ENCODE assay signal across 27 cellular contexts in the genomic region with DNA sequence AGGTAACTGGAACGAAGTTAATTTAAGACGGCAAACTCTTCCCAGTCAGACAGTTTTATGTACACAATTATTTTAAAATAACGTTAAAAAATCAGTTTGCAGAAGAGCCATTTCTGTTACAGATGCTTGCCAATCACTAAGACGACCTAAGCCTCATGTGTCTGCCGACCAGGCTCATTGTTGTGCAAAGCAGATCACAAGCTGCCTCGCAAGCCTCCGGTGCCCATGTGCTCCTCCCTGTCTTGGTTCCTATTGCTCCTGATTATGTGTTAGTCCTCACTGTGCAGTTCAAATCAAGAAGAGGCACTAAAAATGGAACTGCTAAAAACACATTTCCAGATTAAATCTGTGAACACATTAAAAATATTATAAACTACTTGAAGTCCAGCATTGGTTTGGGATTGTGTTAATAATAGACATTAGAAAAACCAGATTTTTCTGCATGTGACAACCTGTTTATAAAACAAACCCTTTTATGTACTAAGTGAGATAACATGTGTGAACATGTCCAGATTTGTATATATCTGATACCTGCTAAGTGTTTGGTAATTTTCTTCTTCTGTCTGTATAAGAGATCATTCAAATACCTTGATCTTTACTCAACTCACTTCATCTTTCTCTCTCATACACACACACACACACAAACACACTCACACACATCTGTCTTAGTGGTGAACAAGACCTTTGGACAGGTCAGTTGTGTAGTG.
DNase-seq lines count a peak whose midpoint lies in the region; ATAC-seq and TF ChIP-seq lines count a peak whose summit lies in the region.
"Had no signal": no experiment of that assay in that cellular context is flagged by ENCODE, and none has a peak within 500 bp of the region (broad histone marks: within the 10 kb centered on the region; RNA-seq: fewer than 3 reads in every experiment).

No MANE protein-coding gene starts in this region.

- CTCF ChIA-PET in MCF 10A (lab: Yijun Ruan, JAX): interaction anchor here (0.6 to 0.9 kb wide), 4 partner anchors 9 to 211 kb away, joined by 3 to 4 read pairs (median 3); no protein-coding TSS in a partner anchor

- no peak overlapping the region for H3K4me3 Mint-ChIP-seq in MCF 10A (ENCODE audit: unreplicated experiment)
- H3K4me3 Mint-ChIP-seq: activated CD8-positive, alpha-beta T cell treated with anti-CD3 and anti-CD28 coated beads for 36 hours; neural crest cell; T-helper 2 cell treated with Interferon-gamma antibody and Interleukin-4, amounts not matched to agents 5 μg/mL and 100 μg/mL, for 36 hours had no signal

- BruUV-seq in MCF 10A (replicated peaks; lab: Mats Ljungman, UMichigan): no TSS peak

- H3K27me3 Mint-ChIP-seq in MCF 10A (ENCODE audit: insufficient read depth, unreplicated experiment): no peaks in the 10 kb centered on the region
- H3K27me3 Mint-ChIP-seq: activated CD8-positive, alpha-beta T cell treated with anti-CD3 and anti-CD28 coated beads for 36 hours had no signal

- no peak for TF ChIP-seq POLR2A in breast epithelium (IDR thresholded peaks at IDR 0.05)

- peaks cover 37% of the 10 kb centered on the region for H3K36me3 Mint-ChIP-seq in MCF 10A (ENCODE audit: insufficient read depth, unreplicated experiment)

- peak overlapping the region; percentile 74 for H3K27ac Mint-ChIP-seq in MCF 10A (ENCODE audit: low read depth, unreplicated experiment)
- H3K27ac Mint-ChIP-seq: activated CD8-positive, alpha-beta T cell treated with anti-CD3 and anti-CD28 coated beads for 36 hours; T-helper 2 cell treated with Interferon-gamma antibody and Interleukin-4, amounts not matched to agents 5 μg/mL and 100 μg/mL, for 36 hours had no signal

- intact Hi-C loops in MCF 10A (cut with micrococcal nuclease): no loop called here
- intact Hi-C loops in breast epithelium (cut with DNase I; ENCODE audit: low total_unique reads): no loop called here
- intact Hi-C loops in upper lobe of right lung (cut with DNase I): no loop called here

- ATAC-seq in upper lobe of right lung (peak; percentile 40), GM18873 (IDR thresholded peaks at IDR 0.05; ENCODE audit: low FRiP score, unreplicated experiment) (no peak)
- ATAC-seq: activated CD8-positive, alpha-beta T cell treated with anti-CD3 and anti-CD28 coated beads for 36 hours; gastrocnemius medialis; left lung; Panc1 had no signal

- H3K4me1 ChIP-seq in breast epithelium: no peaks in the 10 kb centered on the region
- H3K4me1 ChIP-seq in upper lobe of right lung: no peaks in the 10 kb centered on the region
- H3K4me1 ChIP-seq: adrenal gland; BLaER1 treated with 17β-estradiol and CSF1 and Interleukin-3, amounts not matched to agents 10 nM and 100 nM; gastrocnemius medialis; left lung; prostate gland; testis had no signal

- H3K9me3 ChIP-seq in breast epithelium (no peaks in the 10 kb centered on the region), upper lobe of right lung (no peaks in the 10 kb centered on the region)
- H3K9me3 ChIP-seq: adrenal gland; BLaER1 treated with 17β-estradiol and CSF1 and Interleukin-3, amounts not matched to agents 10 nM and 100 nM; gastrocnemius medialis; left lung; MG63; prostate gland; testis had no signal

- no peak for TF ChIP-seq CTCF in MCF 10A (IDR thresholded peaks at IDR 0.05; ENCODE audit: unreplicated experiment)
- TF ChIP-seq CTCF in breast epithelium (IDR thresholded peaks at IDR 0.05): no peak
- no peak for TF ChIP-seq CTCF in epithelial cell of esophagus (IDR thresholded peaks at IDR 0.05; ENCODE audit: insufficient read depth, low read depth, low read length, missing control alignments)
- no peak for TF ChIP-seq CTCF in upper lobe of right lung (IDR thresholded peaks at IDR 0.05)

- H3K4me3 ChIP-seq in breast epithelium (no peak overlapping the region), epithelial cell of esophagus (ENCODE audit: low read length) (no peak overlapping the region), upper lobe of right lung (no peak overlapping the region)
- H3K4me3 ChIP-seq: adrenal gland; BLaER1 treated with 17β-estradiol and CSF1 and Interleukin-3, amounts not matched to agents 10 nM and 100 nM; cardiac muscle cell; gastrocnemius medialis; left lung; MG63; prostate gland; testis had no signal

- H3K27me3 ChIP-seq in breast epithelium (no peaks in the 10 kb centered on the region), upper lobe of right lung (no peaks in the 10 kb centered on the region)
- H3K27me3 ChIP-seq: adrenal gland; BLaER1 treated with 17β-estradiol and CSF1 and Interleukin-3, amounts not matched to agents 10 nM and 100 nM; cardiac muscle cell; gastrocnemius medialis; left lung; MG63; testis had no signal

- no peak overlapping the region for H3K27ac ChIP-seq in breast epithelium
- no peak overlapping the region for H3K27ac ChIP-seq in upper lobe of right lung
- H3K27ac ChIP-seq: adrenal gland; BLaER1 treated with 17β-estradiol and CSF1 and Interleukin-3, amounts not matched to agents 10 nM and 100 nM; cardiac muscle cell; gastrocnemius medialis; HL-60; left lung; prostate gland; testis had no signal

- DNase-seq in MCF 10A (ENCODE audit: unreplicated experiment) (no peak), breast epithelium (ENCODE audit: low spot score in 2 of 2) (no peak), NCI-H69 (lab: John Stamatoyannopoulos, UW) (peak; percentile 30), epithelial cell of esophagus (ENCODE audit: low read depth) (peak; percentile 91), upper lobe of right lung (no peak), mucosa of gallbladder (ENCODE audit: low spot score) (no peak), NCI-H1694 (lab: John Stamatoyannopoulos, UW) (no peak)
- DNase-seq: activated CD4-positive, CD25-positive, alpha-beta regulatory T cell; activated CD8-positive, alpha-beta T cell treated with anti-CD3 and anti-CD28 coated beads for 36 hours; adrenal gland; Calu3; dermis blood vessel endothelial cell; gastrocnemius medialis; IMR-90; left lung; MG63; NCI-H2107; NCI-H774; testis had no signal

- no peaks in the 10 kb centered on the region for H3K36me3 ChIP-seq in breast epithelium
- H3K36me3 ChIP-seq in upper lobe of right lung: peaks cover 43% of the 10 kb centered on the region
- H3K36me3 ChIP-seq: adrenal gland, MG63, prostate gland had no signal

- H3K4me1 Mint-ChIP-seq in MCF 10A (ENCODE audit: insufficient read depth, unreplicated experiment): peaks cover 9% of the 10 kb centered on the region

- no peaks in the 10 kb centered on the region for H3K9me3 Mint-ChIP-seq in MCF 10A (ENCODE audit: unreplicated experiment)
- H3K9me3 Mint-ChIP-seq: activated CD8-positive, alpha-beta T cell treated with anti-CD3 and anti-CD28 coated beads for 36 hours; T-helper 2 cell treated with Interferon-gamma antibody and Interleukin-4, amounts not matched to agents 5 μg/mL and 100 μg/mL, for 36 hours had no signal

- POLR2A ChIA-PET in MCF 10A (lab: Yijun Ruan, JAX): no interaction called here

Comparison
In these comparisons a context has a peak if more than half of its experiments do, and no peak if none do; other contexts are left out.
1. DNase-seq: peak in NCI-H69 (single experiment) and epithelial cell of esophagus (single experiment); none in MCF 10A (single experiment), breast epithelium (0 of 2), upper lobe of right lung (single experiment), mucosa of gallbladder (single experiment) and NCI-H1694 (single experiment).